In the genomic region with DNA sequence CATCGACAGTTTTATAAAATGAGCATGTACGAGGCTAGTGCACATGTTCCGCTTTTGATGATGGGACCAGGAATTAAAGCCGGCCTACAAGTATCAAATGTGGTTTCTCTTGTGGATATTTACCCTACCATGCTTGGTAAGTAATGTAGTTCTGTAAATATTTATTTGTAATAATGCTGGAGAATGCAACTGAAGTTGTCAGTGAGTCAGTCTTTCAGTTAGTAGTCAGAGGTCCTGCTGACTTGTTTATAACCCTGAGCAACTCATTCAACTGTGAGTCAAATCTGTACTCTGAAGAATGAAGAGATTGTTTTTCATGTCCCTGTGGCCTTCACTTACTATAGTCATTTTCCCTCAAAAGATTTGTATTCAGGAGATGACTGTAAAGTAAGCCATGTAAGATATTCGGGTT, we compare ENCODE assay signal across 10 cellular contexts. TPM values are rescaled to one million over a fixed set of nuclear protein-coding genes. Genes with fewer than 3 reads are reported as not detected.
DNase-seq lines count a peak whose midpoint lies in the region; ATAC-seq and TF ChIP-seq lines count a peak whose summit lies in the region.
"Had no signal": no experiment of that assay in that cellular context is flagged by ENCODE, and none has a peak within 500 bp of the region (broad histone marks: within the 10 kb centered on the region; RNA-seq: fewer than 3 reads in every experiment).

No MANE protein-coding gene starts in this region.

- H3K27ac Mint-ChIP-seq in endodermal cell (no peak overlapping the region), mesothelial cell of epicardium (no peak overlapping the region)

- TF ChIP-seq CTCF in fibroblast of mammary gland (conservative IDR thresholded peaks at IDR 0.05; ENCODE audit: control insufficient read depth, insufficient read depth, low read depth, low read length): no peak
- TF ChIP-seq CTCF in endodermal cell (conservative IDR thresholded peaks at IDR 0.05): no peak
- TF ChIP-seq CTCF in mesothelial cell of epicardium (IDR thresholded peaks at IDR 0.05; ENCODE audit: unreplicated experiment): no peak

- no peaks in the 10 kb centered on the region for H3K27me3 ChIP-seq in endodermal cell (ENCODE audit: control insufficient read depth, insufficient read depth, low read length, poor library complexity, severe bottlenecking)
- H3K27me3 ChIP-seq: cardiac muscle cell had no signal

- peaks cover 13% of the 10 kb centered on the region for H3K36me3 Mint-ChIP-seq in endodermal cell (ENCODE audit: low read depth)
- peaks cover 9% of the 10 kb centered on the region for H3K36me3 Mint-ChIP-seq in mesothelial cell of epicardium

- no peaks in the 10 kb centered on the region for H3K36me3 ChIP-seq in endodermal cell (ENCODE audit: control insufficient read depth, insufficient read depth, low read length)

- H3K4me1 Mint-ChIP-seq in endodermal cell (peaks cover 4% of the 10 kb centered on the region), mesothelial cell of epicardium (no peaks in the 10 kb centered on the region)

- H3K4me3 ChIP-seq in fibroblast of mammary gland (ENCODE audit: control insufficient read depth, low read depth, low read length) (no peak overlapping the region), endodermal cell (ENCODE audit: low read length) (no peak overlapping the region)
- H3K4me3 ChIP-seq: cardiac muscle cell had no signal

- H3K9me3 ChIP-seq in endodermal cell (ENCODE audit: control insufficient read depth, low read length): no peaks in the 10 kb centered on the region

- 89 to 97% methylated on average over 4 to 5 of the region's 5 CpGs for WGBS in endodermal cell (ENCODE audit: insufficient coverage in 1 of 2, insufficient read length in 1 of 2), 2 experiments

- H3K9ac ChIP-seq in endodermal cell (ENCODE audit: extremely low read depth, low read length, poor library complexity, severe bottlenecking): no peak overlapping the region

- H3K27me3 Mint-ChIP-seq in endodermal cell (ENCODE audit: insufficient read depth): no peaks in the 10 kb centered on the region
- H3K27me3 Mint-ChIP-seq in mesothelial cell of epicardium (ENCODE audit: low read depth): no peaks in the 10 kb centered on the region

- H3K4me3 Mint-ChIP-seq in endodermal cell (no peak overlapping the region), mesothelial cell of epicardium (no peak overlapping the region)

- no peak overlapping the region for H3K27ac ChIP-seq in endodermal cell (ENCODE audit: low read depth, low read length)
- H3K27ac ChIP-seq: cardiac muscle cell had no signal

- ATAC-seq in GM21515 (IDR thresholded peaks at IDR 0.05; ENCODE audit: unreplicated experiment) (peak; percentile 62), HG03571 (IDR thresholded peaks at IDR 0.05; ENCODE audit: unreplicated experiment) (peak; percentile 49)

- no peaks in the 10 kb centered on the region for H3K4me1 ChIP-seq in endodermal cell (ENCODE audit: control insufficient read depth, insufficient read depth, low read length)

- H3K9me3 Mint-ChIP-seq in endodermal cell: no peaks in the 10 kb centered on the region
- H3K9me3 Mint-ChIP-seq in mesothelial cell of epicardium: no peaks in the 10 kb centered on the region

- DNase-seq in GM04503 (ENCODE audit: low read depth) (peak; percentile 62), fibroblast of mammary gland (ENCODE audit: low read depth) (peak; percentile 89), endodermal cell (no peak), mesothelial cell of epicardium (ENCODE audit: low spot score in 2 of 2, unreplicated experiment in 2 of 2) (no peak), activated gamma-delta T cell (lab: John Stamatoyannopoulos, UW) (no peak)
- no peak for DNase-seq in stimulated activated naive CD4-positive, alpha-beta T cell treated with Interleukin-2 at 50 U/mL for 16 hours (lab: John Stamatoyannopoulos, UW)

RNA-seq across cellular contexts. Expression of gene GPR150, which starts 28.4 kb away (rescaled TPM):
- under 1 TPM; 0.13 to 0.22 TPM for total RNA-seq in endodermal cell
- not detected for polyA plus RNA-seq in endodermal cell (2013, experiment 1 of 2)
- polyA plus RNA-seq in endodermal cell (2013, experiment 2 of 2): 0.12 TPM
- not detected in 3 replicates for total RNA-seq in mesothelial cell of epicardium
- polyA plus RNA-seq: neural cell had no signal

RNA-seq across cellular contexts. Expression of gene ARSK, which starts 36.6 kb away (rescaled TPM):
- total RNA-seq in endodermal cell (10 to 100 TPM; 11.7 to 13.5 TPM), mesothelial cell of epicardium (8.7 to 10.4 TPM (median 9.2 TPM) in 3 replicates)
- polyA plus RNA-seq in endodermal cell (2013, experiment 1 of 2): 10.9 TPM
- 11.0 TPM for polyA plus RNA-seq in endodermal cell (2013, experiment 2 of 2)

RNA-seq across cellular contexts. Expression of gene SKIC3, which starts 36.7 kb away (rescaled TPM):
- total RNA-seq in endodermal cell (10 to 100 TPM; 83.2 to 89.3 TPM), mesothelial cell of epicardium (96.6 to 102 TPM (median 101 TPM) in 3 replicates)
- 64.0 TPM for polyA plus RNA-seq in endodermal cell (2013, experiment 1 of 2)
- polyA plus RNA-seq in endodermal cell (2013, experiment 2 of 2): 62.4 TPM

RNA-seq across cellular contexts. Expression of gene RFESD, which starts 55.1 kb away (rescaled TPM):
- total RNA-seq in endodermal cell (10 to 100 TPM in 1 of 2 donors, 1 to 10 TPM in 1; 7.1 to 13.7 TPM), mesothelial cell of epicardium (3.4 to 4.2 TPM (median 3.5 TPM) in 3 replicates)
- 4.4 TPM for polyA plus RNA-seq in endodermal cell (2013, experiment 1 of 2)
- polyA plus RNA-seq in endodermal cell (2013, experiment 2 of 2): 3.1 TPM
- polyA plus RNA-seq: neural cell had no signal

Comparison
In these comparisons a context has a peak if more than half of its experiments do, and no peak if none do; other contexts are left out.
1. DNase-seq: peak in GM04503 (single experiment) and fibroblast of mammary gland (single experiment); none in endodermal cell (single experiment), mesothelial cell of epicardium (0 of 2), stimulated activated naive CD4-positive, alpha-beta T cell treated with Interleukin-2 at 50 U/mL for 16 hours (single experiment) and activated gamma-delta T cell (single experiment).